In genomic region chr9:87937875-87938274, GRCh38 we compare ENCODE assay signal across 1 cellular context. TPM values are rescaled to one million over a fixed set of nuclear protein-coding genes. Genes with fewer than 3 reads are reported as not detected.
"Had no signal": no experiment of that assay in that cellular context is flagged by ENCODE, and none has a peak within 500 bp of the region (broad histone marks: within the 10 kb centered on the region; RNA-seq: fewer than 3 reads in every experiment).

No MANE protein-coding gene starts in this region.

RNA-seq across cellular contexts. Expression of gene SPATA31C1, which starts 20.1 kb away (rescaled TPM):
- total RNA-seq: GM12878 had no signal

RNA-seq across cellular contexts. Expression of gene SPATA31E1, which starts 55.2 kb away (rescaled TPM):
- total RNA-seq: GM12878 had no signal
